1 cellular context compared by ENCODE assay signal in genomic region chr4:76571274-76571673, GRCh38.
TF ChIP-seq lines count a peak whose summit lies in the region.

No MANE protein-coding gene starts in this region.

TF ChIP-seq in GM23338, 12 proteins besides CTCF, POLR2A, EP300 and RAD21 (continued from another document):
- no peak for TF ChIP-seq REST (IDR thresholded peaks at IDR 0.05; ENCODE audit: unreplicated experiment)
